ENCODE assay signal across 15 cellular contexts in genomic region chr9:98999152-98999525, GRCh38. TPM values are rescaled to one million over a fixed set of nuclear protein-coding genes. Genes with fewer than 3 reads are reported as not detected.
A peak's percentile ranks its signal among the peaks of the same experiment; 100 is the strongest.
DNase-seq lines count a peak whose midpoint lies in the region; ATAC-seq and TF ChIP-seq lines count a peak whose summit lies in the region.
"Had no signal": no experiment of that assay in that cellular context is flagged by ENCODE, and none has a peak within 500 bp of the region (broad histone marks: within the 10 kb centered on the region; RNA-seq: fewer than 3 reads in every experiment).

No MANE protein-coding gene starts in this region.

- intact Hi-C loops in left ventricle myocardium inferior (cut with micrococcal nuclease): loop anchor here (5.0 kb wide), 1 partner anchor 137 kb away; no protein-coding TSS in a partner anchor

- DNase-seq in RWPE2 (ENCODE audit: low spot score) (no peak), left ventricle myocardium inferior (no peak), amniotic stem cell (lab: John Stamatoyannopoulos, UW) (no peak), cerebellum (ENCODE audit: low spot score) (no peak)
- DNase-seq: activated gamma-delta T cell, kidney glomerular epithelial cell, NCI-H1436 treated with DMSO at 0.1 percent for 48 hours, NCI-H774 had no signal

- H3K9ac ChIP-seq in stomach smooth muscle (ENCODE audit: low read length in 2 of 2): peak overlapping the region in 1 of 2 donors; percentile 23

- no peaks in the 10 kb centered on the region for H3K4me1 ChIP-seq in RWPE2 (ENCODE audit: insufficient read depth, poor library complexity, severe bottlenecking)
- peaks cover 69% of the 10 kb centered on the region for H3K4me1 ChIP-seq in left ventricle myocardium inferior
- peaks cover 51% of the 10 kb centered on the region for H3K4me1 ChIP-seq in stomach smooth muscle (ENCODE audit: control insufficient read depth, insufficient read depth, low read length)
- H3K4me1 ChIP-seq: foreskin keratinocyte had no signal

- no peak overlapping the region for H3K27ac ChIP-seq in RWPE2 (ENCODE audit: poor library complexity, severe bottlenecking)
- H3K27ac ChIP-seq in left ventricle myocardium inferior (replicated peaks): peak overlapping the region; percentile 90
- peak overlapping the region; percentile 89 for H3K27ac ChIP-seq in stomach smooth muscle (ENCODE audit: low read length)
- H3K27ac ChIP-seq: foreskin keratinocyte, neutrophil had no signal

- H3K27me3 ChIP-seq in RWPE2 (ENCODE audit: insufficient read depth, poor library complexity, severe bottlenecking) (no peaks in the 10 kb centered on the region), left ventricle myocardium inferior (ENCODE audit: low read depth) (no peaks in the 10 kb centered on the region), stomach smooth muscle (ENCODE audit: control insufficient read depth in 1 of 2, insufficient read depth in 2 of 2, low read length in 2 of 2) (no peaks in the 10 kb centered on the region)

- no peaks in the 10 kb centered on the region for H3K36me3 ChIP-seq in RWPE2 (ENCODE audit: low read depth)
- H3K36me3 ChIP-seq in left ventricle myocardium inferior: peaks cover 25% of the 10 kb centered on the region
- H3K36me3 ChIP-seq in stomach smooth muscle (ENCODE audit: control insufficient read depth in 2 of 2, insufficient read depth in 2 of 2, low read length in 2 of 2): peaks cover 26% of the 10 kb centered on the region in 2 donors
- H3K36me3 ChIP-seq: neutrophil had no signal

- H3K4me3 ChIP-seq in RWPE2 (ENCODE audit: severe bottlenecking) (no peak overlapping the region), left ventricle myocardium inferior (peak overlapping the region; percentile 5), stomach smooth muscle (ENCODE audit: low read length in 2 of 2) (no peak overlapping the region)

- peak; percentile 14 for ATAC-seq in HG02642 (IDR thresholded peaks at IDR 0.05; ENCODE audit: poor library complexity, unreplicated experiment)
- no peak for ATAC-seq in RWPE2 (ENCODE audit: low read depth)
- ATAC-seq in GM21526 (IDR thresholded peaks at IDR 0.05; ENCODE audit: low FRiP score, unreplicated experiment): no peak
- no peak for ATAC-seq in GM19395 (IDR thresholded peaks at IDR 0.05; ENCODE audit: unreplicated experiment)

- no peaks in the 10 kb centered on the region for H3K9me3 ChIP-seq in RWPE2 (ENCODE audit: severe bottlenecking)
- H3K9me3 ChIP-seq in left ventricle myocardium inferior (replicated peaks): no peaks in the 10 kb centered on the region
- H3K9me3 ChIP-seq in stomach smooth muscle (ENCODE audit: control insufficient read depth in 2 of 2, low read length in 2 of 2): no peaks in the 10 kb centered on the region
- H3K9me3 ChIP-seq: neutrophil had no signal

- TF ChIP-seq CTCF in RWPE2 (IDR thresholded peaks at IDR 0.05; ENCODE audit: poor library complexity, severe bottlenecking) (peak; percentile 56), left ventricle myocardium inferior (IDR thresholded peaks at IDR 0.05; ENCODE audit: borderline replicate concordance) (peak; percentile 37)

RNA-seq across cellular contexts. Expression of gene COL15A1, which starts 55.4 kb away (rescaled TPM):
- total RNA-seq in left ventricle myocardium inferior (45.4 TPM), cerebellum (23.2 TPM)
- total RNA-seq: activated CD4-positive, alpha-beta T cell treated with anti-CD3 and anti-CD28 coated beads for 36 hours; foreskin keratinocyte had no signal
